8 cellular contexts compared by ENCODE assay signal in the genomic region with DNA sequence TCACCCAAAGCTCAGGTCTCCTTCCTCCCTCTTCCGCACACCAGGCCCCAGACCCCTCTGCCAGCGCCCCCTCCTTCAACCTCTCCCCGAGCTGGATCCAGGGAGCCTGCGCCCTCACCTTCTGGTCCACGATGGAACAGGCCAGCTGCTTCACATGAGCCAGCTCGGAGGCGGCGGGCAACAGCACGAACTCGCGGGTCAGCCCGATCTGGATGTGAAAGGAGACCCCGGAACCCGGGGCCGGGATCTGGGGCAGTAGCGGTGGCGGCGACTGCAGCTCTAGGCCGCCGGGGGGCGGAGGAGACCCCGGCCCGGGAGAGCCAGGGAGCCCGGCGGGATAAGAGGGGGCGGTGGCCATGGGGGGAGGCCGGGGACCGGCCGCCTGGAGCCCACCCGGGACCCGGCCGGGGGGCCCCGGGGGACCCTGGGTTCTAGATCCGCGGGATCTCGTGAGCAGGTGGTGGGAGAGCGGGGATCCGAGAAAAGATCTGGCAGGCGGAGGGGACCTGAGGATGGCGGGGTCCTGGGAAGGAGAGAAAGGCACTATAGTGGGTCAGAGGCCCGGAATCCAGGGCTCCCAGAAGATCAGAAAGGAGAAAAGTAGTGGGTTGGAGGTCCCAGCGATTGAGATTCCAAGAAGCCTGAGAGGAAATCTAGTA. TPM values are rescaled to one million over a fixed set of nuclear protein-coding genes. Genes with fewer than 3 reads are reported as not detected.
DNase-seq lines count a peak whose midpoint lies in the region; ATAC-seq and TF ChIP-seq lines count a peak whose summit lies in the region.

No MANE protein-coding gene starts in this region.

- H3K9me3 ChIP-seq in AG04450 (ENCODE audit: control insufficient read depth, insufficient read depth, low read length) (no peaks in the 10 kb centered on the region; the same call in 1 of the 2 replicates), HUES48 (ENCODE audit: control insufficient read depth, insufficient read depth, low read length) (no peaks in the 10 kb centered on the region)

- CTCF ChIA-PET in AG04450 (lab: Charles Lee), result interaction anchor here (1.5 to 6.5 kb wide), 2 partner anchors 12 kb away, joined by 8 to 46 read pairs; no protein-coding TSS in a partner anchor

- no peaks in the 10 kb centered on the region for H3K27me3 ChIP-seq in AG04450 (ENCODE audit: control insufficient read depth, insufficient read depth, low read length)
- no peaks in the 10 kb centered on the region for H3K27me3 ChIP-seq in HUES48 (ENCODE audit: control insufficient read depth, insufficient read depth, low read length)

- peaks cover 21% of the 10 kb centered on the region for H3K36me3 ChIP-seq in HUES48 (ENCODE audit: control insufficient read depth, insufficient read depth, low read length)

- H3K4me3 ChIP-seq in AG04450 (ENCODE audit: low read depth, low read length) (peak overlapping the region; percentile 76), HUES48 (ENCODE audit: low read depth, low read length) (peak overlapping the region; percentile 88)

- H3K4me1 ChIP-seq in HUES48 (ENCODE audit: control insufficient read depth, insufficient read depth, low read length), result peaks cover 16% of the 10 kb centered on the region

- no peak for ATAC-seq in stimulated activated naive CD8-positive, alpha-beta T cell treated with anti-CD3 and anti-CD28 coated beads, Interleukin-15, amount 100 ng/mL, for 72 hours
- ATAC-seq in HG02610 (IDR thresholded peaks at IDR 0.05; ENCODE audit: unreplicated experiment), result no peak

- H3K9me3 Mint-ChIP-seq in activated naive CD8-positive, alpha-beta T cell (ENCODE audit: low read depth), result no peaks in the 10 kb centered on the region
- no peaks in the 10 kb centered on the region for H3K9me3 Mint-ChIP-seq in immature natural killer cell
- H3K9me3 Mint-ChIP-seq in stimulated activated naive CD8-positive, alpha-beta T cell treated with anti-CD3 and anti-CD28 coated beads, Interleukin-15, amount 100 ng/mL, for 72 hours, result no peaks in the 10 kb centered on the region

- H3K27ac ChIP-seq in AG04450 (ENCODE audit: low read depth, low read length), result no peak overlapping the region
- H3K27ac ChIP-seq in HUES48 (ENCODE audit: low read depth, low read length), result peak overlapping the region; percentile 76

- peak overlapping the region; percentile 92 for H3K4me3 Mint-ChIP-seq in activated naive CD8-positive, alpha-beta T cell
- peak overlapping the region; percentile 94 to 96 (median 95) for H3K4me3 Mint-ChIP-seq in immature natural killer cell
- H3K4me3 Mint-ChIP-seq in stimulated activated naive CD8-positive, alpha-beta T cell treated with anti-CD3 and anti-CD28 coated beads, Interleukin-15, amount 100 ng/mL, for 72 hours, result peak overlapping the region; percentile 95 to 98

- H3K9ac ChIP-seq in HUES48 (ENCODE audit: low read depth, low read length), result peak overlapping the region; percentile 61

- H3K27ac Mint-ChIP-seq in activated naive CD8-positive, alpha-beta T cell, result peak overlapping the region; percentile 91
- H3K27ac Mint-ChIP-seq in immature natural killer cell, result peak overlapping the region; percentile 93 to 98 (median 98)
- peak overlapping the region; percentile 97 to 98 for H3K27ac Mint-ChIP-seq in stimulated activated naive CD8-positive, alpha-beta T cell treated with anti-CD3 and anti-CD28 coated beads, Interleukin-15, amount 100 ng/mL, for 72 hours

- H3K36me3 Mint-ChIP-seq in activated naive CD8-positive, alpha-beta T cell, result peaks cover 2% of the 10 kb centered on the region
- peaks cover 3 to 5% (median 4%) of the 10 kb centered on the region in 3 donors for H3K36me3 Mint-ChIP-seq in immature natural killer cell

- DNase-seq in AG04450 (ENCODE audit: low read depth, low spot score), result no peak
- DNase-seq in immature natural killer cell, result no peak
- DNase-seq in stimulated activated naive CD8-positive, alpha-beta T cell treated with anti-CD3 and anti-CD28 coated beads, Interleukin-15, amount 100 ng/mL, for 72 hours, result no peak
- no peak for DNase-seq in GDM1 (lab: John Stamatoyannopoulos, UW)
- DNase-seq in hypothalamus (lab: John Stamatoyannopoulos, UW), result no peak

- peaks cover 41% of the 10 kb centered on the region for H3K4me1 Mint-ChIP-seq in activated naive CD8-positive, alpha-beta T cell (ENCODE audit: low read depth)
- H3K4me1 Mint-ChIP-seq in immature natural killer cell, result peaks cover 57 to 60% of the 10 kb centered on the region in 2 donors
- H3K4me1 Mint-ChIP-seq in stimulated activated naive CD8-positive, alpha-beta T cell treated with anti-CD3 and anti-CD28 coated beads, Interleukin-15, amount 100 ng/mL, for 72 hours, result peaks cover 69% of the 10 kb centered on the region

- no peaks in the 10 kb centered on the region for H3K27me3 Mint-ChIP-seq in activated naive CD8-positive, alpha-beta T cell
- H3K27me3 Mint-ChIP-seq in immature natural killer cell (ENCODE audit: low read depth in 3 of 3), result peaks cover 5 to 12% (median 6%) of the 10 kb centered on the region in 3 donors
- no peaks in the 10 kb centered on the region for H3K27me3 Mint-ChIP-seq in stimulated activated naive CD8-positive, alpha-beta T cell treated with anti-CD3 and anti-CD28 coated beads, Interleukin-15, amount 100 ng/mL, for 72 hours

- POLR2A ChIA-PET in AG04450 (lab: Yijun Ruan, JAX), result interaction anchor here (0.6 to 1.0 kb wide), 2 partner anchors 14 to 72 kb away, joined by 3 read pairs; a partner anchor contains a TSS

- TF ChIP-seq CTCF in AG04450 (IDR thresholded peaks at IDR 0.05; ENCODE audit: low read depth, low read length), result no peak

RNA-seq across cellular contexts. Expression of a gene that starts 0.8 kb away (rescaled TPM):
- 6.7 and 10.3 TPM in 2 replicates for polyA plus RNA-seq in AG04450 (2011; rRNA removed)
- polyA minus RNA-seq in AG04450 (2011; rRNA and poly(A)+ RNA removed), result 15.2 and 18.8 TPM in 2 replicates
- 100 to 1,000 TPM in 1 of 3 donors, 10 to 100 TPM in 2; 36.3 to 116 (median 36.3) TPM for polyA plus RNA-seq in immature natural killer cell

RNA-seq across cellular contexts. Expression of a gene that starts 29.7 kb away (rescaled TPM):
- polyA plus RNA-seq in AG04450 (2011; rRNA removed) (12.1 and 12.6 TPM in 2 replicates), immature natural killer cell (1 to 10 TPM in 2 of 3 donors, not detected in 1; 2.2 to 5.4 TPM)
- 6.4 and 10.8 TPM in 2 replicates for polyA minus RNA-seq in AG04450 (2011; rRNA and poly(A)+ RNA removed)

RNA-seq across cellular contexts. Expression of a gene that starts 30.1 kb away (rescaled TPM):
- polyA plus RNA-seq in AG04450 (2011; rRNA removed) (48.1 and 59.3 TPM in 2 replicates), immature natural killer cell (10 to 100 TPM in 2 of 3 donors, 1 to 10 TPM in 1; 8.8 to 26.8 (median 10.8) TPM)
- 41.8 and 59.4 TPM in 2 replicates for polyA minus RNA-seq in AG04450 (2011; rRNA and poly(A)+ RNA removed)

RNA-seq across cellular contexts. Expression of a gene that starts 55.2 kb away (rescaled TPM):
- polyA plus RNA-seq in AG04450 (2011; rRNA removed) (6.1 and 6.9 TPM in 2 replicates), immature natural killer cell (not detected)
- 4.2 and 5.1 TPM in 2 replicates for polyA minus RNA-seq in AG04450 (2011; rRNA and poly(A)+ RNA removed)
